ENCODE assay signal across 14 cellular contexts in genomic region chr5:108101105-108101504, GRCh38.
DNase-seq lines count a peak whose midpoint lies in the region; ATAC-seq and TF ChIP-seq lines count a peak whose summit lies in the region.
"Had no signal": no experiment of that assay in that cellular context is flagged by ENCODE, and none has a peak within 500 bp of the region (broad histone marks: within the 10 kb centered on the region; RNA-seq: fewer than 3 reads in every experiment).

No MANE protein-coding gene starts in this region.

- no peak overlapping the region for H3K27ac ChIP-seq in tibial artery
- H3K27ac ChIP-seq: SJSA1 had no signal

- H3K27me3 Mint-ChIP-seq in activated naive CD8-positive, alpha-beta T cell treated with anti-CD3 and anti-CD28 coated beads, Interleukin-2, amount 50 U/mL, for 24 hours = no peaks in the 10 kb centered on the region
- H3K27me3 Mint-ChIP-seq: activated T-helper 17 cell treated with anti-CD3 and anti-CD28 coated beads, Interleukin-2, amount 50 U/mL, for 72 hours; brain; type B pancreatic cell had no signal

- H3K4me1 Mint-ChIP-seq in activated naive CD8-positive, alpha-beta T cell treated with anti-CD3 and anti-CD28 coated beads, Interleukin-2, amount 50 U/mL, for 24 hours = no peaks in the 10 kb centered on the region
- H3K4me1 Mint-ChIP-seq: activated T-helper 17 cell treated with anti-CD3 and anti-CD28 coated beads, Interleukin-2, amount 50 U/mL, for 72 hours had no signal

- H3K9me3 Mint-ChIP-seq in activated naive CD8-positive, alpha-beta T cell treated with anti-CD3 and anti-CD28 coated beads, Interleukin-2, amount 50 U/mL, for 24 hours = no peaks in the 10 kb centered on the region
- H3K9me3 Mint-ChIP-seq: activated T-helper 17 cell treated with anti-CD3 and anti-CD28 coated beads, Interleukin-2, amount 50 U/mL, for 72 hours; type B pancreatic cell had no signal

- H3K36me3 Mint-ChIP-seq in activated naive CD8-positive, alpha-beta T cell treated with anti-CD3 and anti-CD28 coated beads, Interleukin-2, amount 50 U/mL, for 24 hours (ENCODE audit: low read depth) = peaks cover 4% of the 10 kb centered on the region
- H3K36me3 Mint-ChIP-seq: type B pancreatic cell had no signal

- H3K36me3 ChIP-seq in tibial artery = peaks cover 0 to 5% (median 0%) of the 10 kb centered on the region in 3 donors
- H3K36me3 ChIP-seq: SJSA1 had no signal

- no peak overlapping the region for H3K27ac Mint-ChIP-seq in activated naive CD8-positive, alpha-beta T cell treated with anti-CD3 and anti-CD28 coated beads, Interleukin-2, amount 50 U/mL, for 24 hours
- H3K27ac Mint-ChIP-seq: activated T-helper 17 cell treated with anti-CD3 and anti-CD28 coated beads, Interleukin-2, amount 50 U/mL, for 72 hours; type B pancreatic cell had no signal

- intact Hi-C loops in tibial artery (cut with DNase I; ENCODE audit: low total_unique reads) = no loop called here

- no peak overlapping the region for H3K4me3 ChIP-seq in tibial artery
- H3K4me3 ChIP-seq: SJSA1 had no signal

- H3K4me3 Mint-ChIP-seq in activated naive CD8-positive, alpha-beta T cell treated with anti-CD3 and anti-CD28 coated beads, Interleukin-2, amount 50 U/mL, for 24 hours = no peak overlapping the region
- H3K4me3 Mint-ChIP-seq: activated T-helper 17 cell treated with anti-CD3 and anti-CD28 coated beads, Interleukin-2, amount 50 U/mL, for 72 hours; type B pancreatic cell had no signal

- no peaks in the 10 kb centered on the region for H3K9me3 ChIP-seq in tibial artery
- H3K9me3 ChIP-seq: SJSA1 had no signal

- TF ChIP-seq CTCF in tibial artery (IDR thresholded peaks at IDR 0.05) = no peak

- peak; percentile 65 for DNase-seq in NCI-H446 treated with DMSO at 0.1 percent for 48 hours (lab: John Stamatoyannopoulos, UW)
- peak; percentile 17 to 59 for DNase-seq in dermis microvascular lymphatic vessel endothelial cell (ENCODE audit: low read depth in 2 of 2)
- peak; percentile 90 for DNase-seq in inferior parietal cortex (ENCODE audit: extremely low spot score)
- peak; percentile 98 for DNase-seq in superior temporal gyrus (ENCODE audit: extremely low spot score)
- DNase-seq in tibial artery = no peak
- no peak for DNase-seq in activated naive CD8-positive, alpha-beta T cell treated with anti-CD3 and anti-CD28 coated beads, Interleukin-2, amount 50 U/mL, for 24 hours
- DNase-seq in activated CD4-positive, alpha-beta T cell treated with anti-CD3 and anti-CD28 coated beads for 1 hour = no peak
- DNase-seq: activated CD4-positive, alpha-beta T cell treated with anti-CD3 and anti-CD28 coated beads, Interleukin-2, amount 50 U/mL, for 48 hours; effector memory CD4-positive, alpha-beta T cell; stimulated activated CD8-positive, alpha-beta memory T cell treated with anti-CD3 and anti-CD28 coated beads, Interleukin-4, amount 100 ng/mL, for 48 hours had no signal

- no peaks in the 10 kb centered on the region for H3K27me3 ChIP-seq in tibial artery
- H3K27me3 ChIP-seq: SJSA1 had no signal

- ATAC-seq in activated naive CD8-positive, alpha-beta T cell treated with anti-CD3 and anti-CD28 coated beads, Interleukin-2, amount 50 U/mL, for 24 hours = no peak
- ATAC-seq: activated T-helper 17 cell treated with anti-CD3 and anti-CD28 coated beads, Interleukin-2, amount 50 U/mL, for 72 hours had no signal

- peaks cover 0 to 15% (median 7%) of the 10 kb centered on the region in 4 donors for H3K4me1 ChIP-seq in tibial artery
- H3K4me1 ChIP-seq: SJSA1 had no signal

Comparison
In these comparisons a context has a peak if more than half of its experiments do, and no peak if none do; other contexts are left out.
1. DNase-seq: peak in NCI-H446 treated with DMSO at 0.1 percent for 48 hours (single experiment), dermis microvascular lymphatic vessel endothelial cell (2 of 2), inferior parietal cortex (single experiment) and superior temporal gyrus (single experiment); none in tibial artery (0 of 2), activated naive CD8-positive, alpha-beta T cell treated with anti-CD3 and anti-CD28 coated beads, Interleukin-2, amount 50 U/mL, for 24 hours (single experiment) and activated CD4-positive, alpha-beta T cell treated with anti-CD3 and anti-CD28 coated beads for 1 hour (single experiment).